Comparison of ENCODE assay signal across 20 cellular contexts in genomic region chr11:67364169-67364568, GRCh38. TPM values are rescaled to one million over a fixed set of nuclear protein-coding genes. Genes with fewer than 3 reads are reported as not detected.
"Had no signal": no experiment of that assay in that cellular context is flagged by ENCODE, and none has a peak within 500 bp of the region (broad histone marks: within the 10 kb centered on the region; RNA-seq: fewer than 3 reads in every experiment).

No MANE protein-coding gene starts in this region.

- H3K27ac ChIP-seq: lower lobe of right lung, psoas muscle, testis had no signal

- H3K4me3 ChIP-seq: esophagus muscularis mucosa, lower lobe of right lung, psoas muscle, sigmoid colon, testis had no signal

- H3K27ac Mint-ChIP-seq: activated naive CD4-positive, alpha-beta T cell treated with anti-CD3 and anti-CD28 coated beads, Interleukin-2, amount 50 U/mL, for 72 hours had no signal

- H3K9me3 ChIP-seq: esophagus muscularis mucosa, lower lobe of right lung, psoas muscle, sigmoid colon, testis had no signal

- H3K4me1 ChIP-seq: psoas muscle had no signal

- H3K9me3 Mint-ChIP-seq: activated naive CD4-positive, alpha-beta T cell treated with anti-CD3 and anti-CD28 coated beads, Interleukin-2, amount 50 U/mL, for 72 hours; brain; nephron; stimulated activated naive CD8-positive, alpha-beta T cell treated with anti-CD3 and anti-CD28 coated beads, Interleukin-15, Interleukin-2, amounts not matched to agents 100 ng/mL and 50 ng/mL, for 24 hours; WTC11 had no signal

- DNase-seq: activated CD4-positive, alpha-beta T cell treated with anti-CD3 and anti-CD28 coated beads, Interleukin-2, amount 50 U/mL, for 1 hour; activated effector memory CD4-positive, alpha-beta T cell treated with anti-CD3 and anti-CD28 coated beads, Interleukin-2, amount 50 U/mL, for 16 hours; activated T-cell treated with anti-CD3 and anti-CD28 coated beads, Interleukin-2, amount 50 U/mL, for 1 hour; amniotic stem cell; dermis blood vessel endothelial cell; left cardiac atrium; lower lobe of right lung; occipital lobe; psoas muscle; sigmoid colon; stimulated activated CD4-positive, alpha-beta T cell treated with anti-CD3 and anti-CD28 coated beads, Interleukin-12 subunit alpha, Interleukin-12 subunit beta, amount 100 ng/mL, for 4 hours; testis had no signal

- H3K27me3 ChIP-seq: esophagus muscularis mucosa, sigmoid colon, testis had no signal

- H3K4me3 Mint-ChIP-seq: brain; nephron; stimulated activated naive CD8-positive, alpha-beta T cell treated with anti-CD3 and anti-CD28 coated beads, Interleukin-15, Interleukin-2, amounts not matched to agents 100 ng/mL and 50 ng/mL, for 24 hours; WTC11 had no signal

- ATAC-seq: activated naive CD4-positive, alpha-beta T cell treated with anti-CD3 and anti-CD28 coated beads, Interleukin-2, amount 50 U/mL, for 72 hours; left cardiac atrium; lower lobe of right lung; psoas muscle; WTC11 had no signal

- H3K27me3 Mint-ChIP-seq: stimulated activated naive CD8-positive, alpha-beta T cell treated with anti-CD3 and anti-CD28 coated beads, Interleukin-15, Interleukin-2, amounts not matched to agents 100 ng/mL and 50 ng/mL, for 24 hours had no signal

- H3K36me3 Mint-ChIP-seq: activated naive CD4-positive, alpha-beta T cell treated with anti-CD3 and anti-CD28 coated beads, Interleukin-2, amount 50 U/mL, for 72 hours; brain; WTC11 had no signal

RNA-seq across cellular contexts. Expression of gene CLCF1, which starts 9.2 kb away (rescaled TPM):
- total RNA-seq: occipital lobe had no signal

RNA-seq across cellular contexts. Expression of gene TBC1D10C, which starts 39.7 kb away (rescaled TPM):
- total RNA-seq: cerebellum, fibroblast of villous mesenchyme had no signal
